In the genomic region with DNA sequence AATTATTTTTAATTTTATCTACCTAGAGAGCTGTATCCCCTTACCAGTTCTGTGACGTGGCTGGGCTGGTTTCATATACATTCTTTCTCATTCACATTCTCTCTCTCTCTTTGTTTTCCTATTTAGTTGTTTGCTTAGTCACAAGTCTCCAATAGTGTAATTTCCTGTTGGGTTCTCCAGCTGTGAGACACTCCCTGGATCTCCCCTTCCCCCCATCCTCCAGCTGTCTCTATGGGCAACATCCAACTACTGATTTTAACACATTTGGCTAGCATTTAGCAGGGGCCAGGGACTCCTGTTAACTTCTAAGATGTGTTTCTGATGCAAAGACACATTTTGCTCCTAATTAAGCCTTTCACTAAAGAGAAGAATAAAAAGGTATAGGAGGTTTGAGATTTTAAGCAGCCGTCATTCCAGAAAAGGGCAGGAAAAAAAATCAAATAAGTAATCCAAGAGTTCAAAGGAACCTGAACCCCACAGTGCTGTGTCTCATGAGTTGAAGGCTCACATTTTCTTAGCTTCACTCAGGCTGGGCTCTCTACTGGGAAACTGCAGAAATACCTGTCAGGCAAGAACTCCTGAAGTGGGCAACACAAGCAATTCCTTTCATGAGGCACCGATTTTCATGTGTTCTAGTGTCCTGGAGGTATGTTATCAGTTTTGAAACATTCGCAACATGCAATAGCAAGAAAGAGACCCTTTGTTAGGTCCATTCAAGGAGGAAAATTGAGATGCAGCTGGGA, we compare ENCODE assay signal across 15 cellular contexts.
DNase-seq lines count a peak whose midpoint lies in the region; ATAC-seq and TF ChIP-seq lines count a peak whose summit lies in the region.
"Had no signal": no experiment of that assay in that cellular context is flagged by ENCODE, and none has a peak within 500 bp of the region (broad histone marks: within the 10 kb centered on the region; RNA-seq: fewer than 3 reads in every experiment).

No MANE protein-coding gene starts in this region.

- CTCF ChIA-PET in activated naive CD4-positive, alpha-beta T cell treated with anti-CD3 and anti-CD28 coated beads, Interleukin-2, amount 10 ng/mL, durations not matched to agents 7 days and 5 days (lab: Charles Lee), result no interaction called here

- H3K27me3 Mint-ChIP-seq in activated naive CD4-positive, alpha-beta T cell treated with anti-CD3 and anti-CD28 coated beads, Interleukin-2, amount 10 ng/mL, durations not matched to agents 7 days and 5 days, result no peaks in the 10 kb centered on the region
- H3K27me3 Mint-ChIP-seq: activated CD8-positive, alpha-beta memory T cell treated with anti-CD3 and anti-CD28 coated beads, Interleukin-2, amount 10 ng/mL, durations not matched to agents 7 days and 5 days had no signal

- no peak overlapping the region for H3K27ac Mint-ChIP-seq in activated naive CD4-positive, alpha-beta T cell treated with anti-CD3 and anti-CD28 coated beads, Interleukin-2, amount 10 ng/mL, durations not matched to agents 7 days and 5 days
- H3K27ac Mint-ChIP-seq: activated CD8-positive, alpha-beta memory T cell treated with anti-CD3 and anti-CD28 coated beads, Interleukin-2, amount 10 ng/mL, durations not matched to agents 7 days and 5 days; stimulated activated effector memory CD8-positive, alpha-beta T cell treated with anti-CD3 and anti-CD28 coated beads, Interleukin-12 subunit alpha, Interleukin-12 subunit beta, amount 100 ng/mL, for 72 hours had no signal

- intact Hi-C loops in left ventricle myocardium inferior (cut with micrococcal nuclease), result no loop called here

- TF ChIP-seq CTCF in RWPE2 (IDR thresholded peaks at IDR 0.05; ENCODE audit: poor library complexity, severe bottlenecking) (no peak), left ventricle myocardium inferior (IDR thresholded peaks at IDR 0.05; ENCODE audit: borderline replicate concordance) (no peak)

- no peak overlapping the region for H3K4me3 ChIP-seq in RWPE2 (ENCODE audit: severe bottlenecking)
- no peak overlapping the region for H3K4me3 ChIP-seq in left ventricle myocardium inferior
- H3K4me3 ChIP-seq: PC-9 had no signal

- ATAC-seq in RWPE2 (ENCODE audit: low read depth) (peak; percentile 67), HG02885 (IDR thresholded peaks at IDR 0.05; ENCODE audit: poor library complexity, unreplicated experiment) (no peak)
- ATAC-seq: activated CD8-positive, alpha-beta memory T cell treated with anti-CD3 and anti-CD28 coated beads, Interleukin-2, amount 10 ng/mL, durations not matched to agents 7 days and 5 days; stimulated activated effector memory CD8-positive, alpha-beta T cell treated with anti-CD3 and anti-CD28 coated beads, Interleukin-12 subunit alpha, Interleukin-12 subunit beta, amount 100 ng/mL, for 72 hours had no signal

- H3K36me3 Mint-ChIP-seq in activated naive CD4-positive, alpha-beta T cell treated with anti-CD3 and anti-CD28 coated beads, Interleukin-2, amount 10 ng/mL, durations not matched to agents 7 days and 5 days, result no peaks in the 10 kb centered on the region
- H3K36me3 Mint-ChIP-seq: activated CD8-positive, alpha-beta memory T cell treated with anti-CD3 and anti-CD28 coated beads, Interleukin-2, amount 10 ng/mL, durations not matched to agents 7 days and 5 days; stimulated activated effector memory CD8-positive, alpha-beta T cell treated with anti-CD3 and anti-CD28 coated beads, Interleukin-12 subunit alpha, Interleukin-12 subunit beta, amount 100 ng/mL, for 72 hours had no signal

- no peaks in the 10 kb centered on the region for H3K27me3 ChIP-seq in RWPE2 (ENCODE audit: insufficient read depth, poor library complexity, severe bottlenecking)
- no peaks in the 10 kb centered on the region for H3K27me3 ChIP-seq in left ventricle myocardium inferior (ENCODE audit: low read depth)
- H3K27me3 ChIP-seq: neutrophil had no signal

- H3K4me3 Mint-ChIP-seq in activated naive CD4-positive, alpha-beta T cell treated with anti-CD3 and anti-CD28 coated beads, Interleukin-2, amount 10 ng/mL, durations not matched to agents 7 days and 5 days, result no peak overlapping the region
- H3K4me3 Mint-ChIP-seq: activated CD8-positive, alpha-beta memory T cell treated with anti-CD3 and anti-CD28 coated beads, Interleukin-2, amount 10 ng/mL, durations not matched to agents 7 days and 5 days; stimulated activated effector memory CD8-positive, alpha-beta T cell treated with anti-CD3 and anti-CD28 coated beads, Interleukin-12 subunit alpha, Interleukin-12 subunit beta, amount 100 ng/mL, for 72 hours had no signal

- H3K9me3 ChIP-seq in RWPE2 (ENCODE audit: severe bottlenecking) (no peaks in the 10 kb centered on the region), left ventricle myocardium inferior (replicated peaks) (no peaks in the 10 kb centered on the region)
- H3K9me3 ChIP-seq: neutrophil had no signal

- H3K27ac ChIP-seq in RWPE2 (ENCODE audit: poor library complexity, severe bottlenecking), result no peak overlapping the region
- H3K27ac ChIP-seq in left ventricle myocardium inferior (replicated peaks), result no peak overlapping the region
- H3K27ac ChIP-seq: neutrophil, PC-9 had no signal

- no peaks in the 10 kb centered on the region for H3K36me3 ChIP-seq in RWPE2 (ENCODE audit: low read depth)
- H3K36me3 ChIP-seq in left ventricle myocardium inferior, result no peaks in the 10 kb centered on the region
- H3K36me3 ChIP-seq: neutrophil had no signal

- H3K9me3 Mint-ChIP-seq in activated naive CD4-positive, alpha-beta T cell treated with anti-CD3 and anti-CD28 coated beads, Interleukin-2, amount 10 ng/mL, durations not matched to agents 7 days and 5 days, result no peaks in the 10 kb centered on the region

- no peaks in the 10 kb centered on the region for H3K4me1 Mint-ChIP-seq in activated naive CD4-positive, alpha-beta T cell treated with anti-CD3 and anti-CD28 coated beads, Interleukin-2, amount 10 ng/mL, durations not matched to agents 7 days and 5 days
- H3K4me1 Mint-ChIP-seq: stimulated activated effector memory CD8-positive, alpha-beta T cell treated with anti-CD3 and anti-CD28 coated beads, Interleukin-12 subunit alpha, Interleukin-12 subunit beta, amount 100 ng/mL, for 72 hours had no signal

- DNase-seq in NCI-H1092 treated with DMSO at 0.1 percent for 48 hours (lab: John Stamatoyannopoulos, UW) (peak; percentile 36), NCI-H1092 (lab: John Stamatoyannopoulos, UW) (no peak), RWPE2 (ENCODE audit: low spot score) (no peak), iPS DF 19.7 (ENCODE audit: low read depth, low spot score) (peak; percentile 86), smooth muscle cell of the brain vasculature (ENCODE audit: low read depth, low spot score) (peak; percentile 62), left ventricle myocardium inferior (no peak)
- no peak for DNase-seq in activated naive CD4-positive, alpha-beta T cell treated with anti-CD3 and anti-CD28 coated beads, Interleukin-2, amount 10 ng/mL, durations not matched to agents 7 days and 5 days
- DNase-seq: 8988T; activated CD8-positive, alpha-beta memory T cell treated with anti-CD3 and anti-CD28 coated beads, Interleukin-2, amount 10 ng/mL, durations not matched to agents 7 days and 5 days; effector memory CD4-positive, alpha-beta T cell; MM.1S; PC-9 had no signal

- H3K4me1 ChIP-seq in RWPE2 (ENCODE audit: insufficient read depth, poor library complexity, severe bottlenecking), result no peaks in the 10 kb centered on the region
- no peaks in the 10 kb centered on the region for H3K4me1 ChIP-seq in left ventricle myocardium inferior

Comparison
In these comparisons a context has a peak if more than half of its experiments do, and no peak if none do; other contexts are left out.
1. DNase-seq: peak in NCI-H1092 treated with DMSO at 0.1 percent for 48 hours (single experiment), iPS DF 19.7 (single experiment) and smooth muscle cell of the brain vasculature (single experiment); none in NCI-H1092 (single experiment), RWPE2 (single experiment), left ventricle myocardium inferior (single experiment) and activated naive CD4-positive, alpha-beta T cell treated with anti-CD3 and anti-CD28 coated beads, Interleukin-2, amount 10 ng/mL, durations not matched to agents 7 days and 5 days (single experiment).